ENCODE assay signal across 31 cellular contexts in genomic region chr5:63323926-63324325, GRCh38.
"Had no signal": no experiment of that assay in that cellular context is flagged by ENCODE, and none has a peak within 500 bp of the region (broad histone marks: within the 10 kb centered on the region; RNA-seq: fewer than 3 reads in every experiment).

No MANE protein-coding gene starts in this region.

- H3K36me3 ChIP-seq: SJCRH30, WERI-Rb-1 had no signal

- FAIRE-seq: bronchial epithelial cell had no signal

- H3K27me3 ChIP-seq: SJCRH30 had no signal

- H3K9me3 Mint-ChIP-seq: activated CD4-positive, alpha-beta T cell treated with anti-CD3 and anti-CD28 coated beads, Interleukin-2, amount 10 ng/mL, durations not matched to agents 7 days and 5 days had no signal

- DNase-seq: activated CD4-positive, alpha-beta T cell treated with anti-CD3 and anti-CD28 coated beads for 36 hours; activated CD4-positive, alpha-beta T cell treated with anti-CD3 and anti-CD28 coated beads, Interleukin-2, amount 10 ng/mL, durations not matched to agents 7 days and 5 days; activated CD4-positive, alpha-beta T cell treated with anti-CD3 and anti-CD28 coated beads, Interleukin-2, amount 50 U/mL, for 48 hours; activated CD8-positive, alpha-beta T cell treated with anti-CD3 and anti-CD28 coated beads, Interleukin-2, amount 10 ng/mL, durations not matched to agents 7 days and 5 days; activated effector memory CD4-positive, alpha-beta T cell treated with Interleukin-2 at 50 U/mL for 16 hours; activated naive CD4-positive, alpha-beta T cell treated with anti-CD3 and anti-CD28 coated beads, Interleukin-2, amount 10 ng/mL, durations not matched to agents 7 days and 5 days; activated naive CD8-positive, alpha-beta T cell treated with anti-CD3 and anti-CD28 coated beads, Interleukin-2, amount 50 U/mL, for 24 hours; activated T-cell treated with anti-CD3 and anti-CD28 coated beads, Interleukin-2, amount 50 U/mL, for 4 hours; anterior cingulate cortex; caudate nucleus; NCI-H1092 treated with DMSO at 0.1 percent for 48 hours; NCI-H1417; NCI-H146; NCI-H187; NCI-H2029 treated with DMSO at 0.1 percent for 48 hours; NCI-H2107; NCI-H2171; NCI-H510A; NCI-H526; NCI-H748 treated with DMSO at 0.1 percent for 48 hours; NK-92 treated with Interleukin-12 subunit alpha and Interleukin-12 subunit beta, amount 100 ng/mL, for 24 hours; OCI-M1; SHP77; SJCRH30; T1000; WERI-Rb-1 had no signal

- H3K36me3 Mint-ChIP-seq: activated naive CD4-positive, alpha-beta T cell treated with anti-CD3 and anti-CD28 coated beads, Interleukin-2, amount 10 ng/mL, durations not matched to agents 7 days and 5 days; activated naive CD8-positive, alpha-beta T cell; brain had no signal

- H3K9ac ChIP-seq: KMS-11 had no signal

- H3K4me2 ChIP-seq: KMS-11 had no signal

- H3K4me3 ChIP-seq: SJCRH30, SK-N-MC had no signal

- H3K27ac ChIP-seq: KMS-11, SJCRH30, SK-N-MC, WERI-Rb-1 had no signal

- ATAC-seq: activated CD4-positive, alpha-beta T cell treated with anti-CD3 and anti-CD28 coated beads for 36 hours; activated CD8-positive, alpha-beta T cell treated with anti-CD3 and anti-CD28 coated beads, Interleukin-2, amount 10 ng/mL, durations not matched to agents 7 days and 5 days; activated naive CD8-positive, alpha-beta T cell treated with anti-CD3 and anti-CD28 coated beads, Interleukin-2, amount 50 U/mL, for 24 hours; activated T-cell treated with anti-CD3 and anti-CD28 coated beads, Interleukin-2, amount 50 U/mL, for 4 hours had no signal

- H3K27ac Mint-ChIP-seq: activated CD4-positive, alpha-beta T cell treated with anti-CD3 and anti-CD28 coated beads for 36 hours; activated CD4-positive, alpha-beta T cell treated with anti-CD3 and anti-CD28 coated beads, Interleukin-2, amount 10 ng/mL, durations not matched to agents 7 days and 5 days; activated CD8-positive, alpha-beta T cell treated with anti-CD3 and anti-CD28 coated beads, Interleukin-2, amount 10 ng/mL, durations not matched to agents 7 days and 5 days; activated naive CD4-positive, alpha-beta T cell treated with anti-CD3 and anti-CD28 coated beads, Interleukin-2, amount 10 ng/mL, durations not matched to agents 7 days and 5 days; activated naive CD8-positive, alpha-beta T cell; activated naive CD8-positive, alpha-beta T cell treated with anti-CD3 and anti-CD28 coated beads, Interleukin-2, amount 50 U/mL, for 24 hours; brain had no signal

- H3K9me3 ChIP-seq: SJCRH30 had no signal

- H3K4me3 Mint-ChIP-seq: activated CD4-positive, alpha-beta T cell treated with anti-CD3 and anti-CD28 coated beads for 36 hours; activated CD4-positive, alpha-beta T cell treated with anti-CD3 and anti-CD28 coated beads, Interleukin-2, amount 10 ng/mL, durations not matched to agents 7 days and 5 days; activated CD8-positive, alpha-beta T cell treated with anti-CD3 and anti-CD28 coated beads, Interleukin-2, amount 10 ng/mL, durations not matched to agents 7 days and 5 days; activated naive CD4-positive, alpha-beta T cell treated with anti-CD3 and anti-CD28 coated beads, Interleukin-2, amount 10 ng/mL, durations not matched to agents 7 days and 5 days; activated naive CD8-positive, alpha-beta T cell; activated naive CD8-positive, alpha-beta T cell treated with anti-CD3 and anti-CD28 coated beads, Interleukin-2, amount 50 U/mL, for 24 hours; activated T-cell treated with anti-CD3 and anti-CD28 coated beads, Interleukin-2, amount 50 U/mL, for 4 hours; brain had no signal

- H3K4me1 ChIP-seq: SJCRH30 had no signal

- H3K4me1 Mint-ChIP-seq: activated CD4-positive, alpha-beta T cell treated with anti-CD3 and anti-CD28 coated beads for 36 hours; activated CD4-positive, alpha-beta T cell treated with anti-CD3 and anti-CD28 coated beads, Interleukin-2, amount 10 ng/mL, durations not matched to agents 7 days and 5 days; activated naive CD4-positive, alpha-beta T cell treated with anti-CD3 and anti-CD28 coated beads, Interleukin-2, amount 10 ng/mL, durations not matched to agents 7 days and 5 days; activated naive CD8-positive, alpha-beta T cell treated with anti-CD3 and anti-CD28 coated beads, Interleukin-2, amount 50 U/mL, for 24 hours; brain had no signal

- H3K27me3 Mint-ChIP-seq: activated CD4-positive, alpha-beta T cell treated with anti-CD3 and anti-CD28 coated beads for 36 hours; activated CD4-positive, alpha-beta T cell treated with anti-CD3 and anti-CD28 coated beads, Interleukin-2, amount 10 ng/mL, durations not matched to agents 7 days and 5 days; activated naive CD4-positive, alpha-beta T cell treated with anti-CD3 and anti-CD28 coated beads, Interleukin-2, amount 10 ng/mL, durations not matched to agents 7 days and 5 days; activated naive CD8-positive, alpha-beta T cell; activated naive CD8-positive, alpha-beta T cell treated with anti-CD3 and anti-CD28 coated beads, Interleukin-2, amount 50 U/mL, for 24 hours had no signal
